8 cellular contexts compared by ENCODE assay signal in the genomic region with DNA sequence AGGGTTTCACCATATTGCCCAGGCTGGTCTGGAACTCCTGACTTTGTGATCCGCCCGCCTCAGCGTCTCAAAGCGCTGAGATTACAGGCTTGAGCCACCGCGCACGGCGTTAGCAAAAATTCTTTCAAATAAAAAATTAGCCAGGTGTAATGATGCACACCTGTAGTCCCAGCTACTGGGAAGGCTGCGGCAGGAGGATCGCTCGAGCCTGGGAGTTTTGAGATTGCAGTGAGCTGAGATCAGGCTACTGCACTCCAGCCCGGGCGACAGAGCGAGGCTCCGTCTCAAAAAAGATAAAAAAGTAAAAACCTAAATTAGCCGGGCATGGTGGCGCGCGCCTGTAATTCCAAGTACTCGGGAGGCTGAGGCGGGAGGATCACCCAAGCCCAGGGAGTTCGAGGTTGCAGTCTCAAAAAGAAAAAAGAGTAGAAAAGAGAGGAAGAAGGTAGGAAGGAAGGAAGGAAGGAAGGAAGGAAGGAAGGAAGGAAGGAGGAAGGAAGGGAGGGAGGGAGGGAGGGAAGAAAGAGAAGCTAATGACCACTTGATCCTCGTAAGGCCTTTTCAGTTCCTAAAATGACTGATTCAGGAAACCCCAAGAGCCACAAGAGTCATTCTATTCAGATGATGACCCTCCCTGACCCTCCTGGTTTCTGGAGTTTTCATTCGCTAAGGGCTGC. TPM values are rescaled to one million over a fixed set of nuclear protein-coding genes. Genes with fewer than 3 reads are reported as not detected.
DNase-seq lines count a peak whose midpoint lies in the region; ATAC-seq lines count a peak whose summit lies in the region.

No MANE protein-coding gene starts in this region.

- ATAC-seq in GM18502 (IDR thresholded peaks at IDR 0.05; ENCODE audit: poor library complexity, unreplicated experiment): peak; percentile 32
- peak; percentile 28 for ATAC-seq in HG02678 (IDR thresholded peaks at IDR 0.05; ENCODE audit: unreplicated experiment)

- DNase-seq in RKO (ENCODE audit: low spot score) (peak; percentile 90), epithelial cell of prostate (ENCODE audit: low read depth, low spot score) (no peak), posterior vena cava (ENCODE audit: low spot score) (peak; percentile 51), T1000 (lab: John Stamatoyannopoulos, UW) (no peak), foreskin melanocyte (no peak), NCI-H146 (lab: John Stamatoyannopoulos, UW) (no peak)

- intact Hi-C loops in posterior vena cava (cut with DNase I): loop anchor here in 1 of 2 donors (2.0 kb wide), 1 partner anchor 54 kb away; no protein-coding TSS in a partner anchor

- H3K27ac ChIP-seq in epithelial cell of prostate: peak overlapping the region; percentile 98

RNA-seq across cellular contexts. Expression of a gene that starts 59.2 kb away (rescaled TPM):
- total RNA-seq in posterior vena cava: 1 to 10 TPM; 4.1 to 4.6 TPM

Comparison
In these comparisons a context has a peak if more than half of its experiments do, and no peak if none do; other contexts are left out.
1. DNase-seq: peak in RKO (single experiment) and posterior vena cava (single experiment); none in epithelial cell of prostate (single experiment), T1000 (single experiment), foreskin melanocyte (single experiment) and NCI-H146 (single experiment).